8 cellular contexts compared by ENCODE assay signal in genomic region chr10:17228081-17229015, GRCh38. TPM values are rescaled to one million over a fixed set of nuclear protein-coding genes. Genes with fewer than 3 reads are reported as not detected.
DNase-seq lines count a peak whose midpoint lies in the region; ATAC-seq and TF ChIP-seq lines count a peak whose summit lies in the region.

Gene VIM (plus strand): TSS chr10:17228241. CDS start chr10:17229423, 1,182 bp downstream.

- H3F3A ChIP-seq in SU-DHL-6 (ENCODE audit: insufficient read depth): peaks cover 22% of the 10 kb centered on the region

- peak within 1 kb of the TSS; percentile 7 for H2AK5ac ChIP-seq in trophoblast cell (ENCODE audit: low read length)

- peak; percentile 37 to 94 for TF ChIP-seq EP300 in tibial nerve (IDR thresholded peaks at IDR 0.05)

- peak within 1 kb of the TSS; percentile 54 for H3K18ac ChIP-seq in trophoblast cell (ENCODE audit: low read length)

- H3K27ac ChIP-seq in SU-DHL-6 (ENCODE audit: low read depth, low read length) (peak within 1 kb of the TSS; percentile 91), trophoblast cell (ENCODE audit: low read depth, low read length) (peak within 1 kb of the TSS; percentile 78), tibial nerve (peak within 1 kb of the TSS; percentile 95 to 100 (median 98))

- peak within 1 kb of the TSS; percentile 93 for H4K12ac ChIP-seq in trophoblast cell (ENCODE audit: low read depth, low read length)

- H3K14ac ChIP-seq in trophoblast cell (ENCODE audit: low read length): peak within 1 kb of the TSS; percentile 85

- peak within 1 kb of the TSS; percentile 82 for H2BK12ac ChIP-seq in trophoblast cell (ENCODE audit: low read length)

- H3K4me3 ChIP-seq in AG09309 (ENCODE audit: control insufficient read depth, low read depth, low read length) (peak within 1 kb of the TSS; percentile 90), SU-DHL-6 (ENCODE audit: insufficient read depth, low read length, poor library complexity, severe bottlenecking) (peak within 1 kb of the TSS; percentile 81), trophoblast cell (ENCODE audit: low read depth, low read length) (peak within 1 kb of the TSS; percentile 89), tibial nerve (peak within 1 kb of the TSS; percentile 78 to 96 (median 92))

- WGBS in trophoblast cell (ENCODE audit: extremely low coverage, insufficient coverage, insufficient read length): no CpG with 5 or more reads among the region's 78 CpGs
- WGBS in tibial nerve, 2 donors: 0 to 1% methylated on average over 70 to 78 of the region's 78 CpGs

- H2AFZ ChIP-seq in SU-DHL-6 (ENCODE audit: low read depth, low read length, severe bottlenecking) (peak within 1 kb of the TSS; percentile 93), trophoblast cell (ENCODE audit: insufficient read depth, low read length, poor library complexity) (peak within 1 kb of the TSS; percentile 92)

- DNase-seq in AG09309 (ENCODE audit: low read depth) (peak; percentile 88), Right ventricle myocardium inferior (ENCODE audit: missing footprints) (peak; percentile 92), trophoblast cell (peak; percentile 58 to 73), tibial nerve (ENCODE audit: low spot score in 2 of 2) (peak; percentile 87 to 88)
- peak; percentile 87 for DNase-seq in activated naive CD8-positive, alpha-beta T cell treated with anti-CD3 and anti-CD28 coated beads for 36 hours

- peak within 1 kb of the TSS; percentile 98 for H3K4me3 Mint-ChIP-seq in activated naive CD8-positive, alpha-beta T cell treated with anti-CD3 and anti-CD28 coated beads for 36 hours

- H3K9me3 Mint-ChIP-seq in activated naive CD8-positive, alpha-beta T cell treated with anti-CD3 and anti-CD28 coated beads for 36 hours: no peaks in the 10 kb centered on the region

- ATAC-seq in GM19025 (IDR thresholded peaks at IDR 0.05; ENCODE audit: low read depth, unreplicated experiment) (peak; percentile 30), HG03378 (IDR thresholded peaks at IDR 0.05; ENCODE audit: unreplicated experiment) (peak; percentile 40), Right ventricle myocardium inferior (peak; percentile 81)

- H4K91ac ChIP-seq in trophoblast cell (ENCODE audit: low read depth, low read length): peak within 1 kb of the TSS; percentile 93

- no peak within 1 kb of the TSS for H3K23ac ChIP-seq in trophoblast cell (ENCODE audit: low read length)

- H3K9me3 ChIP-seq in SU-DHL-6 (ENCODE audit: insufficient read depth, low read length): no peaks in the 10 kb centered on the region
- H3K9me3 ChIP-seq in trophoblast cell (ENCODE audit: insufficient read depth, low read depth, low read length): peaks cover 2% of the 10 kb centered on the region
- no peaks in the 10 kb centered on the region for H3K9me3 ChIP-seq in tibial nerve

- peaks cover 15% of the 10 kb centered on the region for H3K79me1 ChIP-seq in trophoblast cell (ENCODE audit: low read length)

- H3K27me3 Mint-ChIP-seq in activated naive CD8-positive, alpha-beta T cell treated with anti-CD3 and anti-CD28 coated beads for 36 hours: no peaks in the 10 kb centered on the region

- H3K79me2 ChIP-seq in SU-DHL-6 (ENCODE audit: insufficient read depth, low read length): peaks cover 8% of the 10 kb centered on the region; the same call in 1 of the 2 replicates
- peaks cover 7% of the 10 kb centered on the region for H3K79me2 ChIP-seq in trophoblast cell (ENCODE audit: control insufficient read depth, insufficient read depth, low read length, poor library complexity)

- H2BK120ac ChIP-seq in trophoblast cell (ENCODE audit: insufficient read depth, low read length, poor library complexity): peak within 1 kb of the TSS; percentile 89

- H2BK5ac ChIP-seq in trophoblast cell (ENCODE audit: low read depth, low read length, poor library complexity): peak within 1 kb of the TSS; percentile 42

- H3K9ac ChIP-seq in SU-DHL-6 (ENCODE audit: low read length): peak within 1 kb of the TSS; percentile 91
- peak within 1 kb of the TSS; percentile 31 for H3K9ac ChIP-seq in trophoblast cell (ENCODE audit: low read length)

- H4K8ac ChIP-seq in trophoblast cell (ENCODE audit: low read depth, low read length): peak within 1 kb of the TSS; percentile 74

- peak within 1 kb of the TSS; percentile 95 for H3K27ac Mint-ChIP-seq in activated naive CD8-positive, alpha-beta T cell treated with anti-CD3 and anti-CD28 coated beads for 36 hours

- H3K36me3 ChIP-seq in SU-DHL-6 (ENCODE audit: low read length): peaks cover 23% of the 10 kb centered on the region
- H3K36me3 ChIP-seq in trophoblast cell (ENCODE audit: control insufficient read depth in 1 of 2, insufficient read depth in 2 of 2, low read length in 2 of 2): peaks cover 0 to under 1% of the 10 kb centered on the region in 2 experiments
- H3K36me3 ChIP-seq in tibial nerve: peaks cover 5 to 40% (median 10%) of the 10 kb centered on the region in 3 donors

- no peaks in the 10 kb centered on the region for H3K9me2 ChIP-seq in SU-DHL-6 (replicated peaks; ENCODE audit: insufficient read depth, low read length)

- H3K4me2 ChIP-seq in SU-DHL-6 (ENCODE audit: low read depth, low read length, poor library complexity, severe bottlenecking) (peak within 1 kb of the TSS; percentile 69), trophoblast cell (ENCODE audit: low read length) (peak within 1 kb of the TSS; percentile 96)

- H3K4me1 Mint-ChIP-seq in activated naive CD8-positive, alpha-beta T cell treated with anti-CD3 and anti-CD28 coated beads for 36 hours: peaks cover 46% of the 10 kb centered on the region

- H3K27me3 ChIP-seq in SU-DHL-6 (ENCODE audit: low read length) (no peaks in the 10 kb centered on the region), trophoblast cell (ENCODE audit: insufficient read depth, low read length) (peaks cover 2% of the 10 kb centered on the region), tibial nerve (no peaks in the 10 kb centered on the region)

- H3K4me1 ChIP-seq in trophoblast cell (ENCODE audit: control insufficient read depth in 1 of 2, insufficient read depth in 2 of 2, low read length in 2 of 2) (peaks cover 5 to 12% of the 10 kb centered on the region in 2 experiments), tibial nerve (peaks cover 0 to 43% (median 21%) of the 10 kb centered on the region in 4 donors)

- TF ChIP-seq CTCF in AG09309 (IDR thresholded peaks at IDR 0.05; ENCODE audit: control insufficient read depth, insufficient read depth, low read depth, low read length, missing control alignments) (peak; percentile 24), SU-DHL-6 (IDR thresholded peaks at IDR 0.05; ENCODE audit: insufficient read depth, low read length, poor library complexity, severe bottlenecking) (no peak), tibial nerve (IDR thresholded peaks at IDR 0.05) (peak in 2 of 5 experiments; percentile 46 to 50)

- intact Hi-C loops in Right ventricle myocardium inferior (cut with DNase I): loop anchor here (2.0 to 5.0 kb wide), 3 partner anchors 28 to 338 kb away; partner anchors contain the start of gene TRDMT1

- peaks cover 8% of the 10 kb centered on the region for H4K20me1 ChIP-seq in SU-DHL-6 (ENCODE audit: low read depth, low read length)

- H3K4ac ChIP-seq in trophoblast cell (ENCODE audit: low read depth, low read length): peak within 1 kb of the TSS; percentile 67

- H3K36me3 Mint-ChIP-seq in activated naive CD8-positive, alpha-beta T cell treated with anti-CD3 and anti-CD28 coated beads for 36 hours: peaks cover 37% of the 10 kb centered on the region

- peak; percentile 37 to 71 for TF ChIP-seq POLR2A in tibial nerve (IDR thresholded peaks at IDR 0.05)

RNA-seq across cellular contexts. Expression of gene VIM, which starts in this region (rescaled TPM):
- 100 to 1,000 TPM; 657 TPM for total RNA-seq in activated naive CD8-positive, alpha-beta T cell treated with anti-CD3 and anti-CD28 coated beads for 36 hours
- total RNA-seq in Right ventricle myocardium inferior (447 TPM), tibial nerve (1,000 to 10,000 TPM; 6,350 to 8,587 (median 8,002) TPM)
- 408 and 429 TPM in 2 replicates for polyA plus RNA-seq in trophoblast cell (2013)

Comparison
In these comparisons a context has a peak if more than half of its experiments do, and no peak if none do; other contexts are left out.
1. Peak in every context shown above with its lines: DNase-seq, ATAC-seq, H3K4me3 ChIP-seq and H3K27ac ChIP-seq.
2. RNA of gene VIM (total RNA-seq): 6,350 to 8,587 TPM in tibial nerve; 657 TPM in activated naive CD8-positive, alpha-beta T cell treated with anti-CD3 and anti-CD28 coated beads for 36 hours and 447 TPM in Right ventricle myocardium inferior (single experiment); every median in the first group is over 4 times any median in the second.
3. ATAC-seq: peak in every context shown above with its lines; median percentile 81 in Right ventricle myocardium inferior; 40 in HG03378; 30 in GM19025.